9 cellular contexts compared by ENCODE assay signal in genomic region chr18:67525328-67526110, GRCh38. TPM values are rescaled to one million over a fixed set of nuclear protein-coding genes. Genes with fewer than 3 reads are reported as not detected.
DNase-seq lines count a peak whose midpoint lies in the region; ATAC-seq and TF ChIP-seq lines count a peak whose summit lies in the region.
"Had no signal": no experiment of that assay in that cellular context is flagged by ENCODE, and none has a peak within 500 bp of the region (broad histone marks: within the 10 kb centered on the region; RNA-seq: fewer than 3 reads in every experiment).

No MANE protein-coding gene starts in this region.

- TF ChIP-seq RAD21 in IMR-90 (IDR thresholded peaks at IDR 0.05; ENCODE audit: low read length) = 0 out of 2 replicates have a peak, but pooled peaks have one; percentile 9
- peak; percentile 36 to 48 for TF ChIP-seq RAD21 in liver (IDR thresholded peaks at IDR 0.05)

- H3K9me3 ChIP-seq in IMR-90 (ENCODE audit: control insufficient read depth, insufficient read depth, low read length) = no peaks in the 10 kb centered on the region
- no peaks in the 10 kb centered on the region for H3K9me3 ChIP-seq in liver (ENCODE audit: control insufficient read depth in 4 of 4, low read length in 3 of 4)
- H3K9me3 ChIP-seq in tibial artery = no peaks in the 10 kb centered on the region

- no TSS peak for BruUV-seq in IMR-90 (replicated peaks; lab: Mats Ljungman, UMichigan)

- ATAC-seq in IMR-90 (ENCODE audit: low read depth) (peak; percentile 95), GM18517 (IDR thresholded peaks at IDR 0.05; ENCODE audit: unreplicated experiment) (no peak)

- H3K4me3 ChIP-seq in IMR-90 (ENCODE audit: insufficient read depth, low read depth, low read length) (no peak overlapping the region), coronary artery (no peak overlapping the region), liver (ENCODE audit: low read depth in 1 of 3, low read length in 3 of 3) (no peak overlapping the region), tibial artery (no peak overlapping the region)

- dilution Hi-C loops in IMR-90 (cut with HindIII; ENCODE audit: low sequenced_read_pairs, unreplicated experiment) = no loop called here

- intact Hi-C loops in IMR-90 (cut with micrococcal nuclease) = loop anchor here (2.0 kb wide), 1 partner anchor 145 kb away; no protein-coding TSS in a partner anchor
- intact Hi-C loops in tibial artery (cut with DNase I; ENCODE audit: low total_unique reads) = no loop called here
- intact Hi-C loops in posterior vena cava (cut with DNase I) = no loop called here

- H3K4ac ChIP-seq in IMR-90 (ENCODE audit: low read depth, low read length) = peak overlapping the region; percentile 58; the same call in 1 of the 2 replicates

- TF ChIP-seq CTCF in IMR-90 (conservative IDR thresholded peaks at IDR 0.05; ENCODE audit: low read depth, low read length) = no peak
- no peak for TF ChIP-seq CTCF in coronary artery (IDR thresholded peaks at IDR 0.05)
- TF ChIP-seq CTCF in liver (IDR thresholded peaks at IDR 0.05; ENCODE audit: low read depth, low read length, missing input control) = no peak
- TF ChIP-seq CTCF in tibial artery (IDR thresholded peaks at IDR 0.05) = no peak

- H2BK120ac ChIP-seq in IMR-90 (ENCODE audit: low read depth, low read length) = peak overlapping the region; percentile 84

- H2AFZ ChIP-seq in IMR-90 (replicated peaks; ENCODE audit: low read length, poor library complexity) = no peak overlapping the region

- H3K9me3 Mint-ChIP-seq in activated CD4-positive, alpha-beta memory T cell treated with anti-CD3 and anti-CD28 coated beads, Interleukin-2, amount 10 ng/mL, durations not matched to agents 7 days and 5 days = no peaks in the 10 kb centered on the region

- H3K36me3 ChIP-seq in IMR-90 (ENCODE audit: control insufficient read depth, insufficient read depth, low read length) (no peaks in the 10 kb centered on the region), liver (ENCODE audit: control insufficient read depth in 4 of 4, insufficient read depth in 3 of 4, low read depth in 1 of 4, low read length in 3 of 4) (no peaks in the 10 kb centered on the region), tibial artery (no peaks in the 10 kb centered on the region)

- H4K5ac ChIP-seq in IMR-90 (ENCODE audit: low read depth, low read length) = peak overlapping the region; percentile 31; the same call in 1 of the 2 replicates

- H2BK20ac ChIP-seq in IMR-90 (ENCODE audit: low read depth, low read length) = peak overlapping the region; percentile 83

- peaks cover 8% of the 10 kb centered on the region for H3K27me3 Mint-ChIP-seq in activated CD4-positive, alpha-beta memory T cell treated with anti-CD3 and anti-CD28 coated beads, Interleukin-2, amount 10 ng/mL, durations not matched to agents 7 days and 5 days

- H3K4me2 ChIP-seq in IMR-90 (ENCODE audit: low read depth, low read length) = no peak overlapping the region

- no peaks in the 10 kb centered on the region for H4K20me1 ChIP-seq in IMR-90 (ENCODE audit: insufficient read depth, low read length)

- no peak overlapping the region for H2AK9ac ChIP-seq in IMR-90 (replicated peaks; ENCODE audit: low read depth, low read length, poor library complexity)

- peak overlapping the region; percentile 8; the same call in 1 of the 2 replicates for H3K14ac ChIP-seq in IMR-90 (replicated peaks; ENCODE audit: low read depth, low read length)

- H3K36me3 Mint-ChIP-seq in activated CD4-positive, alpha-beta memory T cell treated with anti-CD3 and anti-CD28 coated beads, Interleukin-2, amount 10 ng/mL, durations not matched to agents 7 days and 5 days (ENCODE audit: low read depth) = no peaks in the 10 kb centered on the region

- no peak overlapping the region for H3K27ac Mint-ChIP-seq in activated CD4-positive, alpha-beta memory T cell treated with anti-CD3 and anti-CD28 coated beads, Interleukin-2, amount 10 ng/mL, durations not matched to agents 7 days and 5 days

- in situ Hi-C loops in IMR-90 (cut with MboI; ENCODE audit: low sequenced_read_pairs) = no loop called here

- H3K23ac ChIP-seq in IMR-90 (ENCODE audit: low read depth, low read length) = peak overlapping the region; percentile 25

- no peaks in the 10 kb centered on the region; the same call in 1 of the 2 replicates for H3K9me1 ChIP-seq in IMR-90 (ENCODE audit: insufficient read depth, low read length)

- TF ChIP-seq POLR2A in IMR-90 (IDR thresholded peaks at IDR 0.05; ENCODE audit: low read depth, low read length) = no peak

- H3K27ac ChIP-seq in IMR-90 (ENCODE audit: insufficient read depth, low read length) (peak overlapping the region; percentile 61; the same call in 1 of the 2 replicates), coronary artery (peak overlapping the region; percentile 60 to 84), liver (ENCODE audit: low read depth in 1 of 2, low read length in 2 of 2) (no peak overlapping the region), tibial artery (peak overlapping the region; percentile 59 to 68)

- WGBS in IMR-90 (ENCODE audit: extremely low coverage in 2 of 2, insufficient read length in 1 of 2), 2 experiments = no CpG with 5 or more reads among the region's 3 CpGs
- 76% methylated on average over 3 of the region's 3 CpGs for WGBS in liver

- H2BK15ac ChIP-seq in IMR-90 (ENCODE audit: low read depth, low read length) = peak overlapping the region; percentile 85; the same call in 2 of the 3 replicates

- H2AK5ac ChIP-seq in IMR-90 (ENCODE audit: low read depth, low read length) = peak overlapping the region; percentile 55

- no peaks in the 10 kb centered on the region; the same call in 1 of the 2 replicates for H3K4me1 ChIP-seq in IMR-90 (ENCODE audit: control insufficient read depth, insufficient read depth, low read length)
- no peaks in the 10 kb centered on the region for H3K4me1 ChIP-seq in liver (ENCODE audit: control insufficient read depth in 4 of 4, insufficient read depth in 4 of 4, low read length in 3 of 4)
- H3K4me1 ChIP-seq in tibial artery = peaks cover 6 to 31% (median 21%) of the 10 kb centered on the region in 4 donors

- H3K9ac ChIP-seq in IMR-90 (ENCODE audit: low read depth, low read length) (peak overlapping the region; percentile 13; the same call in 1 of the 2 replicates), liver (ENCODE audit: low read depth in 1 of 2, low read length in 2 of 2) (no peak overlapping the region)

- CTCF ChIA-PET in IMR-90 (lab: Yijun Ruan, JAX) = interaction anchor here (0.6 to 1.3 kb wide), 3 partner anchors 9 to 172 kb away, joined by 3 read pairs; partner anchors contain the start of gene DSEL
- CTCF ChIA-PET in activated CD4-positive, alpha-beta memory T cell treated with anti-CD3 and anti-CD28 coated beads, Interleukin-2, amount 10 ng/mL, durations not matched to agents 7 days and 5 days (lab: Charles Lee) = interaction anchor here (1.0 kb wide), 1 partner anchor 1208 kb away, joined by 3 read pairs; no protein-coding TSS in a partner anchor

- POLR2A ChIA-PET in IMR-90 (lab: Charles Lee; ENCODE audit: unreplicated experiment) = interaction anchor here (0.7 kb wide), 1 partner anchor 9 kb away, joined by 3 read pairs; the partner anchor contains the start of gene DSEL
- POLR2A ChIA-PET in activated CD4-positive, alpha-beta memory T cell treated with anti-CD3 and anti-CD28 coated beads, Interleukin-2, amount 10 ng/mL, durations not matched to agents 7 days and 5 days (lab: Charles Lee) = no interaction called here

- H4K91ac ChIP-seq in IMR-90 (ENCODE audit: insufficient read depth, low read depth, low read length) = peak overlapping the region; percentile 73

- peak overlapping the region; percentile 42 to 83; a peak in 3 of 4 replicates for H4K8ac ChIP-seq in IMR-90 (ENCODE audit: low read depth in 2 of 2, low read length in 2 of 2)

- peak; percentile 99 for DNase-seq in IMR-90
- DNase-seq in coronary artery (ENCODE audit: low spot score) = peak; percentile 80
- DNase-seq in tibial artery = peak; percentile 68 to 79
- no peak for DNase-seq in activated CD4-positive, alpha-beta memory T cell treated with anti-CD3 and anti-CD28 coated beads, Interleukin-2, amount 10 ng/mL, durations not matched to agents 7 days and 5 days
- DNase-seq in NCI-H510A (lab: John Stamatoyannopoulos, UW) = no peak
- no peak for DNase-seq in posterior vena cava (ENCODE audit: low spot score)

- no peak overlapping the region for H3K4me3 Mint-ChIP-seq in activated CD4-positive, alpha-beta memory T cell treated with anti-CD3 and anti-CD28 coated beads, Interleukin-2, amount 10 ng/mL, durations not matched to agents 7 days and 5 days

- no peaks in the 10 kb centered on the region for H3K4me1 Mint-ChIP-seq in activated CD4-positive, alpha-beta memory T cell treated with anti-CD3 and anti-CD28 coated beads, Interleukin-2, amount 10 ng/mL, durations not matched to agents 7 days and 5 days

- H2BK5ac ChIP-seq in IMR-90 (ENCODE audit: low read depth, low read length, poor library complexity, severe bottlenecking) = peak overlapping the region; percentile 78

- H3K56ac ChIP-seq in IMR-90 (ENCODE audit: extremely low read depth, insufficient read depth, low read length) = no peak overlapping the region

- H3K79me1 ChIP-seq in IMR-90 (ENCODE audit: low read depth in 1 of 2, low read length in 2 of 2) = no peaks in the 10 kb centered on the region

- H3K27me3 ChIP-seq in IMR-90 (ENCODE audit: control insufficient read depth, insufficient read depth, low read length) (no peaks in the 10 kb centered on the region), liver (ENCODE audit: control insufficient read depth in 4 of 4, insufficient read depth in 4 of 4, low read length in 3 of 4) (no peaks in the 10 kb centered on the region), tibial artery (no peaks in the 10 kb centered on the region)

- peak overlapping the region; percentile 68; the same call in 1 of the 2 replicates for H3K18ac ChIP-seq in IMR-90 (ENCODE audit: low read depth, low read length)

TF ChIP-seq in IMR-90, 13 proteins besides CTCF, POLR2A, EP300 and RAD21 (continues in another document):
- no peak for TF ChIP-seq RFX5 (IDR thresholded peaks at IDR 0.05; ENCODE audit: low read depth, low read length)

TF ChIP-seq in liver, 16 proteins besides CTCF, POLR2A, EP300 and RAD21 (continues in another document):
- TF ChIP-seq HNF4A (conservative IDR thresholded peaks at IDR 0.05) = peak in 1 of 2 donors; percentile 6

RNA-seq across cellular contexts. Expression of gene DSEL, which starts 9.0 kb away (rescaled TPM):
- total RNA-seq in IMR-90 (2012; rRNA removed) = 100 and 145 TPM in 2 replicates
- polyA plus RNA-seq in IMR-90 (2012; rRNA removed) = 13.7 and 16.8 TPM in 2 replicates
- 3.9 and 5.8 TPM in 2 replicates for polyA plus RNA-seq in IMR-90 (2012; cell fraction: cytosol; rRNA removed)
- 2.7 and 11.3 TPM in 2 replicates for polyA plus RNA-seq in IMR-90 (2012; cell fraction: nucleus; rRNA removed; ENCODE audit: low replicate concordance)
- 1 to 10 TPM; 4.8 to 4.9 TPM for total RNA-seq in liver
- 1 to 10 TPM; 1.7 to 2.1 TPM for polyA plus RNA-seq in liver
- total RNA-seq in activated CD4-positive, alpha-beta memory T cell treated with anti-CD3 and anti-CD28 coated beads, Interleukin-2, amount 10 ng/mL, durations not matched to agents 7 days and 5 days = under 1 TPM; 0.15 to 0.18 TPM
- 10 to 100 TPM; 11.6 to 16.4 TPM for total RNA-seq in posterior vena cava
- total RNA-seq: T-helper 1 cell treated with Interleukin-12 subunit alpha and Interleukin-12 subunit beta and Interleukin-4 antibody, amounts not matched to agents 30 ng/mL and 1 ng/mL, for 36 hours had no signal

Comparison
In these comparisons a context has a peak if more than half of its experiments do, and no peak if none do; other contexts are left out.
1. DNase-seq: peak in IMR-90 (single experiment), coronary artery (single experiment) and tibial artery (2 of 2); none in activated CD4-positive, alpha-beta memory T cell treated with anti-CD3 and anti-CD28 coated beads, Interleukin-2, amount 10 ng/mL, durations not matched to agents 7 days and 5 days (single experiment), NCI-H510A (single experiment) and posterior vena cava (single experiment).
2. H3K27ac ChIP-seq: peak in IMR-90 (single experiment), coronary artery (2 of 2) and tibial artery (2 of 2); none in liver (0 of 2).
3. RNA of gene DSEL, which starts 9.0 kb away (total RNA-seq): 100 to 145 TPM in IMR-90, 11.6 to 16.4 TPM in posterior vena cava and 4.8 to 4.9 TPM in liver; 0.15 to 0.18 TPM in activated CD4-positive, alpha-beta memory T cell treated with anti-CD3 and anti-CD28 coated beads, Interleukin-2, amount 10 ng/mL, durations not matched to agents 7 days and 5 days; every median in the first group is over 4 times any median in the second.